Comparison of ENCODE assay signal across 7 cellular contexts in genomic region chr6:7050911-7051779, GRCh38. TPM values are rescaled to one million over a fixed set of nuclear protein-coding genes. Genes with fewer than 3 reads are reported as not detected.
A peak's percentile ranks its signal among the peaks of the same experiment; 100 is the strongest.
DNase-seq lines count a peak whose midpoint lies in the region; ATAC-seq and TF ChIP-seq lines count a peak whose summit lies in the region.

No MANE protein-coding gene starts in this region.

- H3K27me3 Mint-ChIP-seq in T-helper 2 cell treated with Interferon-gamma antibody and Interleukin-4, amounts not matched to agents 5 μg/mL and 100 μg/mL, for 36 hours (ENCODE audit: low read depth) = peaks cover 49% of the 10 kb centered on the region
- no peaks in the 10 kb centered on the region for H3K27me3 Mint-ChIP-seq in stimulated activated memory B cell treated with anti-CD40 and anti-IgM and Interleukin-4, amounts not matched to agents 10 μg/mL and 1 μg/mL and 100 μg/mL, for 72 hours

- peak; percentile 59 for DNase-seq in HT-29 (ENCODE audit: low spot score)
- DNase-seq in T-helper 2 cell treated with Interferon-gamma antibody and Interleukin-4, amounts not matched to agents 5 μg/mL and 100 μg/mL, for 36 hours (ENCODE audit: low spot score) = no peak
- peak; percentile 73 for DNase-seq in choroid plexus epithelial cell (ENCODE audit: low read depth)
- DNase-seq in KG1 (lab: John Stamatoyannopoulos, UW) = no peak

- peaks cover 3% of the 10 kb centered on the region for H3K27me3 ChIP-seq in layer of hippocampus (ENCODE audit: control insufficient read depth, insufficient read depth, low read length)

- no peak for TF ChIP-seq CTCF in choroid plexus epithelial cell (conservative IDR thresholded peaks at IDR 0.05; ENCODE audit: low read depth, low read length)

- no peak overlapping the region for H3K27ac Mint-ChIP-seq in T-helper 2 cell treated with Interferon-gamma antibody and Interleukin-4, amounts not matched to agents 5 μg/mL and 100 μg/mL, for 36 hours
- H3K27ac Mint-ChIP-seq in stimulated activated memory B cell treated with anti-CD40 and anti-IgM and Interleukin-4, amounts not matched to agents 10 μg/mL and 1 μg/mL and 100 μg/mL, for 72 hours = peak overlapping the region; percentile 76

- peak; percentile 46 for ATAC-seq in GM18909 (IDR thresholded peaks at IDR 0.05; ENCODE audit: poor library complexity, unreplicated experiment)
- ATAC-seq in stimulated activated memory B cell treated with anti-CD40 and anti-IgM and Interleukin-4, amounts not matched to agents 10 μg/mL and 1 μg/mL and 100 μg/mL, for 72 hours = peak; percentile 71

- H3K36me3 Mint-ChIP-seq in T-helper 2 cell treated with Interferon-gamma antibody and Interleukin-4, amounts not matched to agents 5 μg/mL and 100 μg/mL, for 36 hours (ENCODE audit: low read depth) = no peaks in the 10 kb centered on the region
- H3K36me3 Mint-ChIP-seq in stimulated activated memory B cell treated with anti-CD40 and anti-IgM and Interleukin-4, amounts not matched to agents 10 μg/mL and 1 μg/mL and 100 μg/mL, for 72 hours = no peaks in the 10 kb centered on the region

- no peaks in the 10 kb centered on the region for H3K9me3 Mint-ChIP-seq in T-helper 2 cell treated with Interferon-gamma antibody and Interleukin-4, amounts not matched to agents 5 μg/mL and 100 μg/mL, for 36 hours
- no peaks in the 10 kb centered on the region for H3K9me3 Mint-ChIP-seq in stimulated activated memory B cell treated with anti-CD40 and anti-IgM and Interleukin-4, amounts not matched to agents 10 μg/mL and 1 μg/mL and 100 μg/mL, for 72 hours

- peak overlapping the region; percentile 71 for H3K27ac ChIP-seq in layer of hippocampus (ENCODE audit: low read depth, low read length)

- H3K4me3 ChIP-seq in choroid plexus epithelial cell (ENCODE audit: low read depth, low read length) = peak overlapping the region; percentile 60

- H3K4me3 Mint-ChIP-seq in T-helper 2 cell treated with Interferon-gamma antibody and Interleukin-4, amounts not matched to agents 5 μg/mL and 100 μg/mL, for 36 hours = peak overlapping the region; percentile 21
- H3K4me3 Mint-ChIP-seq in stimulated activated memory B cell treated with anti-CD40 and anti-IgM and Interleukin-4, amounts not matched to agents 10 μg/mL and 1 μg/mL and 100 μg/mL, for 72 hours = peak overlapping the region; percentile 61

- no peaks in the 10 kb centered on the region for H3K4me1 Mint-ChIP-seq in T-helper 2 cell treated with Interferon-gamma antibody and Interleukin-4, amounts not matched to agents 5 μg/mL and 100 μg/mL, for 36 hours (ENCODE audit: low read depth)
- H3K4me1 Mint-ChIP-seq in stimulated activated memory B cell treated with anti-CD40 and anti-IgM and Interleukin-4, amounts not matched to agents 10 μg/mL and 1 μg/mL and 100 μg/mL, for 72 hours = peaks cover 25% of the 10 kb centered on the region

RNA-seq across cellular contexts. Expression of gene RREB1, which starts 56.6 kb away (rescaled TPM):
- total RNA-seq in HT-29 (2014; rRNA removed; shearing (Covaris generic)) = 21.6 and 23.9 TPM in 2 replicates

Comparison
In these comparisons a context has a peak if more than half of its experiments do, and no peak if none do; other contexts are left out.
1. DNase-seq: peak in HT-29 (single experiment) and choroid plexus epithelial cell (single experiment); none in T-helper 2 cell treated with Interferon-gamma antibody and Interleukin-4, amounts not matched to agents 5 μg/mL and 100 μg/mL, for 36 hours (single experiment) and KG1 (single experiment).